ENCODE assay signal across 12 cellular contexts in the genomic region with DNA sequence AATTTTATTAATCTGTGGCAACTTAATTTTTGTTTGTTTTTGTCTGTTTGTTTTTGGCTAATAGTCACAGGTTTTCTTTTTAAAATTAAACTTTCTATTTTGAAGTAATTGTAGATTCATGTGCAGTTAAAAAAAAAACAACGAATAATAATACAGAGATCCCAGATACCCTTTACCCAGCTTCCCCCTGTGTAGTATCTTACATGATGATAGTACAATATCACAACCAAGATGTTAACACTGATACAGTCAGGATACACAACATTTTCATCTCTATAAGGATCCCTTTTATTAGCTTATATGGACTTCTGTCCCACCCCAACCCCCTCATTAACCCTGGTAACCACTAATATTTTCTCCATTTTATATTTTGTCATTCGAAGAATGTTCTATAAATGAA. TPM values are rescaled to one million over a fixed set of nuclear protein-coding genes. Genes with fewer than 3 reads are reported as not detected.
DNase-seq lines count a peak whose midpoint lies in the region; ATAC-seq and TF ChIP-seq lines count a peak whose summit lies in the region.
"Had no signal": no experiment of that assay in that cellular context is flagged by ENCODE, and none has a peak within 500 bp of the region (broad histone marks: within the 10 kb centered on the region; RNA-seq: fewer than 3 reads in every experiment).

No MANE protein-coding gene starts in this region.

- ATAC-seq in T-helper 17 cell (no peak), lower lobe of right lung (no peak)
- ATAC-seq in stimulated activated memory B cell treated with anti-CD40 and anti-IgM and Interleukin-4, amounts not matched to agents 10 μg/mL and 1 μg/mL and 100 μg/mL, for 72 hours: no peak

- peaks cover 44% of the 10 kb centered on the region for H3K36me3 Mint-ChIP-seq in activated naive CD4-positive, alpha-beta T cell treated with anti-CD3 and anti-CD28 coated beads, Interleukin-2, amount 10 ng/mL, durations not matched to agents 7 days and 5 days
- H3K36me3 Mint-ChIP-seq in T-helper 17 cell (ENCODE audit: low read depth): peaks cover 8% of the 10 kb centered on the region
- peaks cover 44% of the 10 kb centered on the region for H3K36me3 Mint-ChIP-seq in stimulated activated memory B cell treated with anti-CD40 and anti-IgM and Interleukin-4, amounts not matched to agents 10 μg/mL and 1 μg/mL and 100 μg/mL, for 72 hours

- H3K4me1 Mint-ChIP-seq in activated naive CD4-positive, alpha-beta T cell treated with anti-CD3 and anti-CD28 coated beads, Interleukin-2, amount 10 ng/mL, durations not matched to agents 7 days and 5 days: peaks cover 47% of the 10 kb centered on the region
- peaks cover 23% of the 10 kb centered on the region for H3K4me1 Mint-ChIP-seq in T-helper 17 cell
- H3K4me1 Mint-ChIP-seq in stimulated activated memory B cell treated with anti-CD40 and anti-IgM and Interleukin-4, amounts not matched to agents 10 μg/mL and 1 μg/mL and 100 μg/mL, for 72 hours: peaks cover 38% of the 10 kb centered on the region

- CTCF ChIA-PET in activated naive CD4-positive, alpha-beta T cell treated with anti-CD3 and anti-CD28 coated beads, Interleukin-2, amount 10 ng/mL, durations not matched to agents 7 days and 5 days (lab: Charles Lee): interaction anchor here (0.7 to 7.5 kb wide), 9 partner anchors 21 to 113 kb away, joined by 3 to 233 read pairs (median 4); no protein-coding TSS in a partner anchor
- CTCF ChIA-PET in HEK293 (lab: Yijun Ruan, JAX): interaction anchor here (0.6 to 3.5 kb wide), 13 partner anchors 10 to 147 kb away, joined by 3 to 37 read pairs (median 6); no protein-coding TSS in a partner anchor

- intact Hi-C loops in lower lobe of right lung (cut with DNase I): loop anchor here (5.0 kb wide), 1 partner anchor 99 kb away; no protein-coding TSS in a partner anchor

- H3K9me3 Mint-ChIP-seq in activated naive CD4-positive, alpha-beta T cell treated with anti-CD3 and anti-CD28 coated beads, Interleukin-2, amount 10 ng/mL, durations not matched to agents 7 days and 5 days: no peaks in the 10 kb centered on the region
- no peaks in the 10 kb centered on the region for H3K9me3 Mint-ChIP-seq in stimulated activated memory B cell treated with anti-CD40 and anti-IgM and Interleukin-4, amounts not matched to agents 10 μg/mL and 1 μg/mL and 100 μg/mL, for 72 hours
- H3K9me3 Mint-ChIP-seq: CD4-positive, alpha-beta memory T cell had no signal

- TF ChIP-seq CTCF in HEK293 (tag by site-specific recombination; IDR thresholded peaks at IDR 0.05): no peak
- no peak for TF ChIP-seq CTCF in lower lobe of right lung (IDR thresholded peaks at IDR 0.05)
- no peak for TF ChIP-seq CTCF in right atrium auricular region (IDR thresholded peaks at IDR 0.05)

- H3K4me1 ChIP-seq in HEK293 (ENCODE audit: control insufficient read depth, insufficient read depth, low read length) (no peaks in the 10 kb centered on the region), lower lobe of right lung (peaks cover 2% of the 10 kb centered on the region), right atrium auricular region (peaks cover 0 to 11% of the 10 kb centered on the region in 2 donors)
- H3K4me1 ChIP-seq: Caco-2 had no signal

- H3K27ac ChIP-seq in HEK293 (ENCODE audit: extremely low read depth, low read depth, low read length) (no peak overlapping the region), lower lobe of right lung (no peak overlapping the region), right atrium auricular region (no peak overlapping the region)

- POLR2A ChIA-PET in HEK293 (lab: Yijun Ruan, JAX): interaction anchor here (0.6 to 1.8 kb wide), 2 partner anchors 92 to 186 kb away, joined by 3 to 5 read pairs; a partner anchor contains a TSS

- DNase-seq in activated naive CD4-positive, alpha-beta T cell treated with anti-CD3 and anti-CD28 coated beads, Interleukin-2, amount 10 ng/mL, durations not matched to agents 7 days and 5 days: no peak
- DNase-seq in activated naive CD4-positive, alpha-beta T cell treated with anti-CD3 and anti-CD28 coated beads, Interleukin-2, amount 50 U/mL, for 16 hours: no peak
- DNase-seq in T-helper 17 cell (no peak), lower lobe of right lung (no peak), right atrium auricular region (ENCODE audit: low spot score) (no peak)
- DNase-seq: Caco-2, DMS153, DND-41, H7 had no signal

- H3K9me3 ChIP-seq in HEK293 (ENCODE audit: control insufficient read depth, insufficient read depth, low read depth, low read length) (no peaks in the 10 kb centered on the region), T-helper 17 cell (ENCODE audit: control insufficient read depth, low read length, poor library complexity, severe bottlenecking) (no peaks in the 10 kb centered on the region), lower lobe of right lung (no peaks in the 10 kb centered on the region), right atrium auricular region (no peaks in the 10 kb centered on the region)
- H3K9me3 ChIP-seq: Caco-2 had no signal

- peak overlapping the region; percentile 56 for H3K27ac Mint-ChIP-seq in activated naive CD4-positive, alpha-beta T cell treated with anti-CD3 and anti-CD28 coated beads, Interleukin-2, amount 10 ng/mL, durations not matched to agents 7 days and 5 days
- H3K27ac Mint-ChIP-seq in T-helper 17 cell: peak overlapping the region; percentile 57
- peak overlapping the region; percentile 53 for H3K27ac Mint-ChIP-seq in stimulated activated memory B cell treated with anti-CD40 and anti-IgM and Interleukin-4, amounts not matched to agents 10 μg/mL and 1 μg/mL and 100 μg/mL, for 72 hours

- no peak overlapping the region for H3K4me3 ChIP-seq in HEK293 (ENCODE audit: low read depth, low read length)
- no peak overlapping the region for H3K4me3 ChIP-seq in lower lobe of right lung
- H3K4me3 ChIP-seq in right atrium auricular region: no peak overlapping the region

- no peak overlapping the region for H3K4me3 Mint-ChIP-seq in activated naive CD4-positive, alpha-beta T cell treated with anti-CD3 and anti-CD28 coated beads, Interleukin-2, amount 10 ng/mL, durations not matched to agents 7 days and 5 days
- no peak overlapping the region for H3K4me3 Mint-ChIP-seq in T-helper 17 cell
- no peak overlapping the region for H3K4me3 Mint-ChIP-seq in stimulated activated memory B cell treated with anti-CD40 and anti-IgM and Interleukin-4, amounts not matched to agents 10 μg/mL and 1 μg/mL and 100 μg/mL, for 72 hours
- H3K4me3 Mint-ChIP-seq: CD4-positive, alpha-beta memory T cell had no signal

- no peaks in the 10 kb centered on the region for H3K27me3 ChIP-seq in lower lobe of right lung (ENCODE audit: low read depth)
- no peaks in the 10 kb centered on the region for H3K27me3 ChIP-seq in right atrium auricular region

- H3K36me3 ChIP-seq in HEK293 (ENCODE audit: control insufficient read depth in 2 of 2, insufficient read depth in 1 of 2, low read length in 2 of 2) (peaks cover 36 to 75% of the 10 kb centered on the region in 2 experiments), lower lobe of right lung (peaks cover 74% of the 10 kb centered on the region), right atrium auricular region (peaks cover 26% of the 10 kb centered on the region)

- no peaks in the 10 kb centered on the region for H3K27me3 Mint-ChIP-seq in activated naive CD4-positive, alpha-beta T cell treated with anti-CD3 and anti-CD28 coated beads, Interleukin-2, amount 10 ng/mL, durations not matched to agents 7 days and 5 days
- no peaks in the 10 kb centered on the region for H3K27me3 Mint-ChIP-seq in T-helper 17 cell
- no peaks in the 10 kb centered on the region for H3K27me3 Mint-ChIP-seq in stimulated activated memory B cell treated with anti-CD40 and anti-IgM and Interleukin-4, amounts not matched to agents 10 μg/mL and 1 μg/mL and 100 μg/mL, for 72 hours
- H3K27me3 Mint-ChIP-seq: CD4-positive, alpha-beta memory T cell had no signal

TF ChIP-seq in HEK293, 187 proteins besides CTCF, POLR2A, EP300 and RAD21:
- TF ChIP-seq MEIS1 (CRISPR knock-in tag; IDR thresholded peaks at IDR 0.05; ENCODE audit: borderline replicate concordance): no peak
- no peak for TF ChIP-seq ZNF701 (tag by site-specific recombination; IDR thresholded peaks at IDR 0.05)
- peak; percentile 94 for TF ChIP-seq ZNF529 (tag by site-specific recombination; IDR thresholded peaks at IDR 0.05; ENCODE audit: insufficient replicate concordance)
- TF ChIP-seq ZNF530 (tag by site-specific recombination; IDR thresholded peaks at IDR 0.05; ENCODE audit: low read depth): no peak

RNA-seq across cellular contexts. Expression of gene VPS45, which starts 5.9 kb away (rescaled TPM):
- total RNA-seq in T-helper 17 cell: 10 to 100 TPM; 17.5 to 18.4 TPM
- total RNA-seq in lower lobe of right lung: 36.1 TPM
- total RNA-seq in right atrium auricular region: 10 to 100 TPM; 34.9 to 38.8 TPM
